Comparison of ENCODE assay signal across 8 cellular contexts in genomic region chr15:96356494-96357455, GRCh38.
DNase-seq lines count a peak whose midpoint lies in the region; ATAC-seq and TF ChIP-seq lines count a peak whose summit lies in the region.

No MANE protein-coding gene starts in this region.

- peak overlapping the region; percentile 62 for H3K4me3 ChIP-seq in WI38 (ENCODE audit: low read depth, low read length)

- H3K27ac ChIP-seq in caudate nucleus (ENCODE audit: low read depth, low read length) = no peak overlapping the region

- peak; percentile 7 for DNase-seq in NCI-H146 treated with DMSO at 0.1 percent for 48 hours (lab: John Stamatoyannopoulos, UW; ENCODE audit: unreplicated experiment)
- DNase-seq in NCI-H146 (lab: John Stamatoyannopoulos, UW) = no peak
- peak; percentile 31 for DNase-seq in NCI-H2107 treated with DMSO at 0.1 percent for 48 hours (lab: John Stamatoyannopoulos, UW; ENCODE audit: unreplicated experiment)
- peak in 46 of 61 donors; percentile 10 to 68 (median 41) for DNase-seq in caudate nucleus (lab: John Stamatoyannopoulos, UW)
- peak; percentile 88 for DNase-seq in kidney tubule cell (ENCODE audit: low spot score)
- DNase-seq in stimulated activated CD4-positive, alpha-beta T cell treated with anti-CD3 and anti-CD28 coated beads, Interleukin-1b, Interleukin-23, amount 100 ng/mL, for 48 hours = peak; percentile 73

- peak; percentile 85 for ATAC-seq in HG02852 (IDR thresholded peaks at IDR 0.05; ENCODE audit: unreplicated experiment)

- TF ChIP-seq CTCF in WI38 (IDR thresholded peaks at IDR 0.05; ENCODE audit: low read depth, low read length) = peak; percentile 81
